ENCODE assay signal across 8 cellular contexts in the genomic region with DNA sequence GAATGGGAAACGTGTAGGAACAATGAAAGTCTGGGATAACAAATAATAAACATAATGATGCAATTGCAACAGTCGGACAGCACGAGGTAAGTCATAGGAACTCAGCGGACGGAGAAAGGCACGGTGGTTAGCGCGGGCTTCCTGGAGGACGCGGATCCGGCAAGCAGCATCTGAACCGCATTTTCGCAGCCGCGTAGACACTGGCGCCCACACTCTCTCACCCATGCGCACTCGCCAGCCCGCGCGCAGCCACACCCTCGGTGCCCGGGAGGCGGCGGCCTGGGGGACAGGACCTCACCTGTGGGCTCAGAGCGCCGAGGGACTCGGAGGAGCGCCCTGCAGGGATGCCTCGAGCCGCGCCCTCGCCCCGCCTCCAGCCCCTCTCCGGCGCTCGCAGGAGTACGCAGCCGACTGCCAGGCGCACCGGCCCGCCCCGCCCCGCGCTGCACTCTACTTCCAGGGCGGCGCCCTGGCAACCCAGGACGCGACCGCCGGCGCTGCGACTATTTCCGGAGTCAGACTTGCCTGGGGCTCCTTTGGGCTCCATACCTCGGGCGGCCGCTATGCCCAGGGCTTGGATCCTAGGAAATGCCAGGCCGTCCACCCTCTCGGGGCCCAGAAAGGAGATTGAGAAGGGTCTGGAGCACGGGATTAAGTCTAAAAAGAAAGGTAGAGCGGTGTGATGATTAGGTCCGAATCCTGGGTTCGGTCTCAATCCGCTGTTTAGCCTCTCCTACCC. TPM values are rescaled to one million over a fixed set of nuclear protein-coding genes. Genes with fewer than 3 reads are reported as not detected.
A peak's percentile ranks its signal among the peaks of the same experiment; 100 is the strongest.
DNase-seq lines count a peak whose midpoint lies in the region; ATAC-seq and TF ChIP-seq lines count a peak whose summit lies in the region.

A gene (minus strand): TSS at position 413 of the 739 bp plus-strand sequence. CDS start 13,805 bp downstream, outside the sequence.

- TF ChIP-seq RAD21 in neural cell (conservative IDR thresholded peaks at IDR 0.05) = peak; percentile 39

- H3K4me3 ChIP-seq in KMS-11 (IDR thresholded peaks at IDR 0.05; ENCODE audit: insufficient read depth, low read depth, low read length) (no peak within 1 kb of the TSS), neural cell (ENCODE audit: low read length) (peak within 1 kb of the TSS; percentile 84)

- H3K9me2 ChIP-seq in neural cell (ENCODE audit: insufficient read depth, low read length) = no peaks in the 10 kb centered on the region

- peak; percentile 87 for ATAC-seq in GM21529 (IDR thresholded peaks at IDR 0.05; ENCODE audit: unreplicated experiment)
- ATAC-seq in stimulated activated naive CD8-positive, alpha-beta T cell treated with anti-CD3 and anti-CD28 coated beads, Interleukin-15, amount 100 ng/mL, for 72 hours = peak; percentile 96

- H3K27ac ChIP-seq in KMS-11 (peak within 1 kb of the TSS; percentile 43; the same call in 1 of the 2 replicates), RWPE1 (peak within 1 kb of the TSS; percentile 85), neural cell (ENCODE audit: low read length) (peak within 1 kb of the TSS; percentile 52)

- H2AFZ ChIP-seq in KMS-11 (ENCODE audit: low read depth) (peak within 1 kb of the TSS; percentile 98), neural cell (ENCODE audit: low read depth, low read length) (peak within 1 kb of the TSS; percentile 83)

- no peak for TF ChIP-seq EP300 in neural cell (conservative IDR thresholded peaks at IDR 0.05; ENCODE audit: poor library complexity, severe bottlenecking)

- CTCF ChIA-PET in RWPE1 (lab: Yijun Ruan, JAX) = no interaction called here

- peaks cover 46% of the 10 kb centered on the region for H3K4me1 ChIP-seq in KMS-11 (ENCODE audit: low read depth, poor library complexity, severe bottlenecking)

- H3K4me2 ChIP-seq in KMS-11 (peak within 1 kb of the TSS; percentile 100), neural cell (ENCODE audit: low read length) (peak within 1 kb of the TSS; percentile 68)

- H3K9ac ChIP-seq in KMS-11 = peak within 1 kb of the TSS; percentile 51; the same call in 1 of the 2 replicates
- H3K9ac ChIP-seq in neural cell (ENCODE audit: low read length) = peak within 1 kb of the TSS; percentile 67

- H3K79me2 ChIP-seq in KMS-11 (ENCODE audit: insufficient read depth, low read depth) = no peaks in the 10 kb centered on the region
- H3K79me2 ChIP-seq in neural cell (replicated peaks; ENCODE audit: insufficient read depth, low read length) = no peaks in the 10 kb centered on the region

- H3K36me3 ChIP-seq in KMS-11 (ENCODE audit: insufficient read depth) (no peaks in the 10 kb centered on the region), neural cell (ENCODE audit: insufficient read depth, low read length) (no peaks in the 10 kb centered on the region)

- H4K20me1 ChIP-seq in KMS-11 (ENCODE audit: insufficient read depth) (no peaks in the 10 kb centered on the region), neural cell (ENCODE audit: insufficient read depth) (no peaks in the 10 kb centered on the region)

- H3K9me3 Mint-ChIP-seq in stimulated activated naive CD8-positive, alpha-beta T cell treated with anti-CD3 and anti-CD28 coated beads, Interleukin-15, amount 100 ng/mL, for 72 hours = no peaks in the 10 kb centered on the region

- no peaks in the 10 kb centered on the region for H3K27me3 ChIP-seq in KMS-11 (ENCODE audit: insufficient read depth, low read depth)
- no peaks in the 10 kb centered on the region for H3K27me3 ChIP-seq in neural cell (ENCODE audit: insufficient read depth, low read depth, low read length)

- POLR2A ChIA-PET in RWPE1 (lab: Yijun Ruan, JAX; ENCODE audit: low non-redundant PET) = no interaction called here

- peak within 1 kb of the TSS; percentile 81 to 91 for H3K4me3 Mint-ChIP-seq in stimulated activated naive CD8-positive, alpha-beta T cell treated with anti-CD3 and anti-CD28 coated beads, Interleukin-15, amount 100 ng/mL, for 72 hours

- peak within 1 kb of the TSS; percentile 93 for H3K27ac Mint-ChIP-seq in stimulated activated naive CD8-positive, alpha-beta T cell treated with anti-CD3 and anti-CD28 coated beads, Interleukin-15, amount 100 ng/mL, for 72 hours

- peaks cover 22% of the 10 kb centered on the region for H3K4me1 Mint-ChIP-seq in stimulated activated naive CD8-positive, alpha-beta T cell treated with anti-CD3 and anti-CD28 coated beads, Interleukin-15, amount 100 ng/mL, for 72 hours

- no peaks in the 10 kb centered on the region for H3K9me3 ChIP-seq in neural cell (ENCODE audit: low read length)

- DNase-seq in DMS 273 treated with DMSO at 0.1 percent for 48 hours (lab: John Stamatoyannopoulos, UW) (peak; percentile 60), RWPE1 (ENCODE audit: low spot score) (peak; percentile 78), fibroblast of the conjunctiva (ENCODE audit: low read depth) (peak; percentile 53)
- DNase-seq in activated T-helper 9 cell treated with anti-CD3 and anti-CD28 coated beads, Interleukin-2, amount 50 U/mL, for 16 hours (ENCODE audit: low read depth) = peak; percentile 82
- DNase-seq in stimulated activated naive CD8-positive, alpha-beta T cell treated with anti-CD3 and anti-CD28 coated beads, Interleukin-15, amount 100 ng/mL, for 72 hours = peak; percentile 92 to 93

- no peaks in the 10 kb centered on the region for H3F3A ChIP-seq in neural cell (ENCODE audit: insufficient read depth, low read length, poor library complexity, severe bottlenecking)

- H3K27me3 Mint-ChIP-seq in stimulated activated naive CD8-positive, alpha-beta T cell treated with anti-CD3 and anti-CD28 coated beads, Interleukin-15, amount 100 ng/mL, for 72 hours = no peaks in the 10 kb centered on the region

- TF ChIP-seq CTCF in KMS-11 (conservative IDR thresholded peaks at IDR 0.05; ENCODE audit: low read depth, low read length) = no peak
- no peak for TF ChIP-seq CTCF in RWPE1 (conservative IDR thresholded peaks at IDR 0.05; ENCODE audit: low read depth)
- peak; percentile 25 for TF ChIP-seq CTCF in neural cell (IDR thresholded peaks at IDR 0.05; ENCODE audit: poor library complexity, severe bottlenecking)

TF ChIP-seq in neural cell, 6 proteins besides CTCF, POLR2A, EP300 and RAD21:
- TF ChIP-seq SMC3 (conservative IDR thresholded peaks at IDR 0.05; ENCODE audit: poor library complexity) (peak; percentile 55), TAF1 (IDR thresholded peaks at IDR 0.05; ENCODE audit: low read depth) (no peak), POLR2AphosphoS5 (IDR thresholded peaks at IDR 0.05) (peak; percentile 72), MXI1 (conservative IDR thresholded peaks at IDR 0.05; ENCODE audit: poor library complexity, severe bottlenecking) (peak; percentile 90), EZH2 (IDR thresholded peaks at IDR 0.05; ENCODE audit: borderline replicate concordance, insufficient read depth, low read length, poor library complexity, severe bottlenecking) (no peak)
- TF ChIP-seq, protein P1, sequence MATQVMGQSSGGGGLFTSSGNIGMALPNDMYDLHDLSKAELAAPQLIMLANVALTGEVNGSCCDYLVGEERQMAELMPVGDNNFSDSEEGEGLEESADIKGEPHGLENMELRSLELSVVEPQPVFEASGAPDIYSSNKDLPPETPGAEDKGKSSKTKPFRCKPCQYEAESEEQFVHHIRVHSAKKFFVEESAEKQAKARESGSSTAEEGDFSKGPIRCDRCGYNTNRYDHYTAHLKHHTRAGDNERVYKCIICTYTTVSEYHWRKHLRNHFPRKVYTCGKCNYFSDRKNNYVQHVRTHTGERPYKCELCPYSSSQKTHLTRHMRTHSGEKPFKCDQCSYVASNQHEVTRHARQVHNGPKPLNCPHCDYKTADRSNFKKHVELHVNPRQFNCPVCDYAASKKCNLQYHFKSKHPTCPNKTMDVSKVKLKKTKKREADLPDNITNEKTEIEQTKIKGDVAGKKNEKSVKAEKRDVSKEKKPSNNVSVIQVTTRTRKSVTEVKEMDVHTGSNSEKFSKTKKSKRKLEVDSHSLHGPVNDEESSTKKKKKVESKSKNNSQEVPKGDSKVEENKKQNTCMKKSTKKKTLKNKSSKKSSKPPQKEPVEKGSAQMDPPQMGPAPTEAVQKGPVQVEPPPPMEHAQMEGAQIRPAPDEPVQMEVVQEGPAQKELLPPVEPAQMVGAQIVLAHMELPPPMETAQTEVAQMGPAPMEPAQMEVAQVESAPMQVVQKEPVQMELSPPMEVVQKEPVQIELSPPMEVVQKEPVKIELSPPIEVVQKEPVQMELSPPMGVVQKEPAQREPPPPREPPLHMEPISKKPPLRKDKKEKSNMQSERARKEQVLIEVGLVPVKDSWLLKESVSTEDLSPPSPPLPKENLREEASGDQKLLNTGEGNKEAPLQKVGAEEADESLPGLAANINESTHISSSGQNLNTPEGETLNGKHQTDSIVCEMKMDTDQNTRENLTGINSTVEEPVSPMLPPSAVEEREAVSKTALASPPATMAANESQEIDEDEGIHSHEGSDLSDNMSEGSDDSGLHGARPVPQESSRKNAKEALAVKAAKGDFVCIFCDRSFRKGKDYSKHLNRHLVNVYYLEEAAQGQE (IDR thresholded peaks at IDR 0.05; ENCODE audit: borderline replicate concordance) = no peak
TF ChIP-seq in neural cell: peak in this region for 3.

RNA-seq across cellular contexts. Expression of the gene that starts here (rescaled TPM):
- 36.3 and 41.8 TPM in 2 replicates for polyA plus RNA-seq in neural cell
- polyA minus RNA-seq in neural cell = 45.0 and 52.6 TPM in 2 replicates
